Comparison of ENCODE assay signal across 1 cellular context in genomic region chr6:111943273-111943672, GRCh38.
TF ChIP-seq lines count a peak whose summit lies in the region.

No MANE protein-coding gene starts in this region.

TF ChIP-seq in HepG2, 621 proteins besides CTCF, POLR2A, EP300 and RAD21:
- TF ChIP-seq BRF2 (CRISPR knock-in tag; IDR thresholded peaks at IDR 0.05), result no peak
- TF ChIP-seq MAFF (IDR thresholded peaks at IDR 0.05; ENCODE audit: low read depth, low read length), result peak; percentile 75
- no peak for TF ChIP-seq XRCC5 (optimal IDR thresholded peaks at IDR 0.05; ENCODE audit: low read length)
- peak; percentile 28; the same call in 1 of the 2 replicates for TF ChIP-seq ATF7 (IDR thresholded peaks at IDR 0.05)
- no peak for TF ChIP-seq ATF7 (CRISPR knock-in tag; IDR thresholded peaks at IDR 0.05)
- TF ChIP-seq MAFK (conservative IDR thresholded peaks at IDR 0.05 in 1 of 2, IDR thresholded peaks at IDR 0.05 in 1 of 2; ENCODE audit: low read length in 2 of 2), result peak; percentile 75
